In the genomic region with DNA sequence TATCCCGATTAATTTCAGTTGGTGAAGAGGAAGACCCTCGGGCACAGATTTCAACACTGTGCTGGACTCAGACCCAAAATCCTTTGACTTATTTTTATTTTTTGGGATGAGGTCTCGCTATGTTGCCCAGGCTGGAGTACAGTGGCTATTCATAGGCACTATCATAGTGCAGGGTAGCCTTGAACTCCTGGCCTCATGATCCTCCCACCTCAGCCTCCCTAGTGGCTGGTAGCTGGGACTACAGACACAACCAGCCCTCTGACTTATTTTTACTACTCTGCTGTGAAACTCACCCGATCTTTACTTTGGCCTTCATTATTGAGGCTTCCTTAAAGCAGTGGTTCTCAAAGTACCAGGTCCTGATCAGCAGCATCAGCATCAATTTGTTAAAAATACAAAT, we compare ENCODE assay signal across 15 cellular contexts. TPM values are rescaled to one million over a fixed set of nuclear protein-coding genes. Genes with fewer than 3 reads are reported as not detected.
DNase-seq lines count a peak whose midpoint lies in the region; ATAC-seq and TF ChIP-seq lines count a peak whose summit lies in the region.
"Had no signal": no experiment of that assay in that cellular context is flagged by ENCODE, and none has a peak within 500 bp of the region (broad histone marks: within the 10 kb centered on the region; RNA-seq: fewer than 3 reads in every experiment).

No MANE protein-coding gene starts in this region.

- peak overlapping the region in 1 of 2 experiments; percentile 70 for H3K14ac ChIP-seq in mesenchymal stem cell (ENCODE audit: low read length in 2 of 2)

- ATAC-seq in left cardiac atrium = no peak

- peak overlapping the region; percentile 71 for H3K27ac ChIP-seq in left ventricle myocardium inferior (replicated peaks)
- H3K27ac ChIP-seq in SK-N-SH (ENCODE audit: low read depth in 2 of 2, low read length in 1 of 2) = peak overlapping the region in 1 of 2 experiments; percentile 5; a peak in 1 of 4 replicates
- no peak overlapping the region for H3K27ac ChIP-seq in mesenchymal stem cell (ENCODE audit: low read length, poor library complexity, severe bottlenecking)
- H3K27ac ChIP-seq: SJSA1 had no signal

- POLR2A ChIA-PET in SK-N-SH (lab: Yijun Ruan, JAX) = interaction anchor here (0.6 kb wide), 1 partner anchor 207 kb away, joined by 3 read pairs; no protein-coding TSS in a partner anchor

- H3K79me2 ChIP-seq in SK-N-SH (ENCODE audit: insufficient read depth) = 0 out of 2 replicates have a peak, but pooled peaks cover 5% of the 10 kb centered on the region

- no peak for TF ChIP-seq RAD21 in SK-N-SH (IDR thresholded peaks at IDR 0.05; ENCODE audit: low read length)

- no peaks in the 10 kb centered on the region for H3K79me1 ChIP-seq in mesenchymal stem cell (replicated peaks; ENCODE audit: low read length, poor library complexity, severe bottlenecking)

- H2AFZ ChIP-seq in SK-N-SH (ENCODE audit: low read depth) (no peak overlapping the region), mesenchymal stem cell (ENCODE audit: low read depth, low read length) (no peak overlapping the region)

- H3K27me3 ChIP-seq in left ventricle myocardium inferior (ENCODE audit: low read depth) (no peaks in the 10 kb centered on the region), SK-N-SH (ENCODE audit: insufficient read depth) (no peaks in the 10 kb centered on the region), mesenchymal stem cell (ENCODE audit: control insufficient read depth in 1 of 2, insufficient read depth in 1 of 2, low read length in 2 of 2) (no peaks in the 10 kb centered on the region)
- H3K27me3 ChIP-seq: SJSA1 had no signal

- no peak overlapping the region for H2AK5ac ChIP-seq in mesenchymal stem cell (ENCODE audit: low read length, severe bottlenecking)

- TF ChIP-seq EP300 in SK-N-SH (IDR thresholded peaks at IDR 0.05; ENCODE audit: borderline replicate concordance in 1 of 2, low read depth in 1 of 2, low read length in 1 of 2) = no peak

- CTCF ChIA-PET in SK-N-SH (lab: Yijun Ruan, JAX) = interaction anchor here (1.3 kb wide), 1 partner anchor 11 kb away, joined by 3 read pairs; no protein-coding TSS in a partner anchor

- no peaks in the 10 kb centered on the region for H3K9me3 Mint-ChIP-seq in type B pancreatic cell
- H3K9me3 Mint-ChIP-seq: activated naive CD4-positive, alpha-beta T cell treated with anti-CD3 and anti-CD28 coated beads for 36 hours; nephron had no signal

- H3K27ac Mint-ChIP-seq in type B pancreatic cell = no peak overlapping the region
- H3K27ac Mint-ChIP-seq: activated naive CD4-positive, alpha-beta T cell treated with anti-CD3 and anti-CD28 coated beads for 36 hours; B cell; nephron had no signal

- no peaks in the 10 kb centered on the region for H3K27me3 Mint-ChIP-seq in type B pancreatic cell
- H3K27me3 Mint-ChIP-seq: B cell had no signal

- no peak overlapping the region for H2BK120ac ChIP-seq in mesenchymal stem cell (ENCODE audit: low read depth, low read length)

- H3K4me1 ChIP-seq in left ventricle myocardium inferior (peaks cover 55% of the 10 kb centered on the region), SK-N-SH (ENCODE audit: control insufficient read depth in 1 of 2, insufficient read depth in 2 of 2, low read depth in 1 of 2, low read length in 1 of 2) (peaks cover 0 to 15% of the 10 kb centered on the region in 2 experiments; a peak in 2 of 4 replicates), mesenchymal stem cell (ENCODE audit: control insufficient read depth, insufficient read depth, low read depth, low read length) (no peaks in the 10 kb centered on the region)

- DNase-seq in left ventricle myocardium inferior = no peak
- no peak for DNase-seq in left cardiac atrium
- DNase-seq in SK-N-SH = no peak
- DNase-seq in fibroblast of villous mesenchyme (ENCODE audit: low read depth) = no peak
- no peak for DNase-seq in type B pancreatic cell (ENCODE audit: extremely low spot score, unreplicated experiment)
- no peak for DNase-seq in activated naive CD4-positive, alpha-beta T cell (lab: John Stamatoyannopoulos, UW)
- no peak for DNase-seq in NCI-H1105 treated with DMSO at 0.1 percent for 48 hours (lab: John Stamatoyannopoulos, UW)
- no peak for DNase-seq in mesenchymal stem cell
- DNase-seq: activated CD4-positive, alpha-beta T cell treated with anti-CD3 and anti-CD28 coated beads for 4 hours; activated naive CD4-positive, alpha-beta T cell treated with anti-CD3 and anti-CD28 coated beads for 36 hours; NCI-H1105; NCI-H69 had no signal

- WGBS in SK-N-SH (ENCODE audit: low lambda C conversion rate) = 93% methylated on average over 4 of the region's 4 CpGs
- 94% methylated on average over 4 of the region's 4 CpGs for WGBS in mesenchymal stem cell

- no peak overlapping the region for H3K4ac ChIP-seq in mesenchymal stem cell (ENCODE audit: low read depth in 1 of 2, low read length in 2 of 2)

- H3K4me3 ChIP-seq in left ventricle myocardium inferior (no peak overlapping the region), SK-N-SH (ENCODE audit: low read depth in 2 of 2, low read length in 1 of 2) (no peak overlapping the region), fibroblast of villous mesenchyme (ENCODE audit: low read depth, low read length) (no peak overlapping the region), mesenchymal stem cell (ENCODE audit: insufficient read depth in 1 of 2, low read depth in 1 of 2, low read length in 2 of 2) (no peak overlapping the region)
- H3K4me3 ChIP-seq: SJSA1 had no signal

- H3K4me3 Mint-ChIP-seq in type B pancreatic cell = no peak overlapping the region
- H3K4me3 Mint-ChIP-seq: activated naive CD4-positive, alpha-beta T cell treated with anti-CD3 and anti-CD28 coated beads for 36 hours; B cell; nephron had no signal

- intact Hi-C loops in left ventricle myocardium inferior (cut with micrococcal nuclease) (no loop called here), left cardiac atrium (cut with DNase I) (no loop called here)

- peak overlapping the region in 1 of 2 experiments; percentile 30 for H3K18ac ChIP-seq in mesenchymal stem cell (ENCODE audit: low read depth in 1 of 2, low read length in 2 of 2)

- H3K9me2 ChIP-seq in SK-N-SH = no peaks in the 10 kb centered on the region

- no peaks in the 10 kb centered on the region for H4K20me1 ChIP-seq in SK-N-SH (ENCODE audit: insufficient read depth)

- H3F3A ChIP-seq in SK-N-SH (replicated peaks; ENCODE audit: insufficient read depth) = peaks cover 40% of the 10 kb centered on the region

- H2BK15ac ChIP-seq in mesenchymal stem cell (ENCODE audit: low read depth, poor library complexity, severe bottlenecking) = no peak overlapping the region

- H3K9ac ChIP-seq in SK-N-SH (no peak overlapping the region), mesenchymal stem cell (ENCODE audit: low read length) (no peak overlapping the region)

- no peak overlapping the region for H4K8ac ChIP-seq in mesenchymal stem cell (ENCODE audit: low read length)

- H3K36me3 ChIP-seq in left ventricle myocardium inferior = no peaks in the 10 kb centered on the region
- H3K36me3 ChIP-seq in SK-N-SH (replicated peaks in 1 of 2; ENCODE audit: control insufficient read depth in 1 of 2, insufficient read depth in 2 of 2, low read length in 1 of 2) = peaks cover 0 to 3% of the 10 kb centered on the region in 2 experiments
- peaks cover 0 to 14% of the 10 kb centered on the region in 2 experiments for H3K36me3 ChIP-seq in mesenchymal stem cell (ENCODE audit: control insufficient read depth in 1 of 2, insufficient read depth in 2 of 2, low read depth in 1 of 2, low read length in 2 of 2)

- H2BK12ac ChIP-seq in mesenchymal stem cell (ENCODE audit: low read length in 2 of 2) = no peak overlapping the region

- H3K23ac ChIP-seq in mesenchymal stem cell (ENCODE audit: low read length in 2 of 2) = no peak overlapping the region

- no peaks in the 10 kb centered on the region for H3K9me3 ChIP-seq in left ventricle myocardium inferior (replicated peaks)
- H3K9me3 ChIP-seq in SK-N-SH = no peaks in the 10 kb centered on the region
- no peaks in the 10 kb centered on the region for H3K9me3 ChIP-seq in mesenchymal stem cell (ENCODE audit: control insufficient read depth, low read length)
- H3K9me3 ChIP-seq: SJSA1 had no signal

- no peak overlapping the region for H4K91ac ChIP-seq in mesenchymal stem cell (ENCODE audit: low read length)

- no peak overlapping the region for H2BK5ac ChIP-seq in mesenchymal stem cell (ENCODE audit: low read depth, low read length, poor library complexity, severe bottlenecking)

- no peaks in the 10 kb centered on the region for H3K36me3 Mint-ChIP-seq in type B pancreatic cell

- no peak for TF ChIP-seq CTCF in left ventricle myocardium inferior (IDR thresholded peaks at IDR 0.05; ENCODE audit: borderline replicate concordance)
- peak; percentile 25; the same call in 1 of the 2 replicates for TF ChIP-seq CTCF in SK-N-SH (IDR thresholded peaks at IDR 0.05)
- TF ChIP-seq CTCF in fibroblast of villous mesenchyme (IDR thresholded peaks at IDR 0.05; ENCODE audit: insufficient read depth, low read depth, low read length) = peak; percentile 31
- peak; percentile 55 for TF ChIP-seq CTCF in type B pancreatic cell (conservative IDR thresholded peaks at IDR 0.05)

- peaks cover 4% of the 10 kb centered on the region for H3K4me1 Mint-ChIP-seq in type B pancreatic cell (ENCODE audit: unreplicated experiment)
- H3K4me1 Mint-ChIP-seq: B cell, nephron had no signal

- H3K4me2 ChIP-seq in SK-N-SH = no peak overlapping the region
- H3K4me2 ChIP-seq in mesenchymal stem cell (ENCODE audit: low read length, poor library complexity, severe bottlenecking) = no peak overlapping the region

RNA-seq across cellular contexts. Expression of gene ADAM17, which starts 18.2 kb away (rescaled TPM):
- total RNA-seq in left ventricle myocardium inferior (13.1 TPM), left cardiac atrium (10 to 100 TPM; 14.1 to 22.6 TPM), fibroblast of villous mesenchyme (40.9 and 59.2 TPM in 2 replicates), type B pancreatic cell (ENCODE audit: low replicate concordance) (33.5 and 37.6 TPM in 2 replicates)
- polyA plus RNA-seq in SK-N-SH (2012; rRNA removed) = 12.8 and 17.1 TPM in 2 replicates
- 17.5 and 19.7 TPM in 2 replicates for polyA plus RNA-seq in SK-N-SH (2012; cell fraction: cytosol; rRNA removed)
- polyA plus RNA-seq in SK-N-SH (2012; cell fraction: nucleus; rRNA removed) = 23.0 and 30.3 TPM in 2 replicates
- 29.8 TPM for polyA plus RNA-seq in mesenchymal stem cell (2013, experiment 1 of 2)
- 29.7 TPM for polyA plus RNA-seq in mesenchymal stem cell (2013, experiment 2 of 2)

RNA-seq across cellular contexts. Expression of gene YWHAQ, which starts 57.0 kb away (rescaled TPM):
- total RNA-seq in left ventricle myocardium inferior (178 TPM), left cardiac atrium (100 to 1,000 TPM; 118 to 207 TPM), fibroblast of villous mesenchyme (260 and 283 TPM in 2 replicates), type B pancreatic cell (ENCODE audit: low replicate concordance) (318 and 354 TPM in 2 replicates)
- polyA plus RNA-seq in SK-N-SH (2012; rRNA removed) = 235 and 240 TPM in 2 replicates
- polyA plus RNA-seq in SK-N-SH (2012; cell fraction: cytosol; rRNA removed) = 327 and 349 TPM in 2 replicates
- polyA plus RNA-seq in SK-N-SH (2012; cell fraction: nucleus; rRNA removed) = 114 and 122 TPM in 2 replicates
- polyA plus RNA-seq in mesenchymal stem cell (2013, experiment 1 of 2) = 317 TPM
- polyA plus RNA-seq in mesenchymal stem cell (2013, experiment 2 of 2) = 324 TPM
